ENCODE assay signal across 16 cellular contexts in genomic region chr7:66732439-66732838, GRCh38. TPM values are rescaled to one million over a fixed set of nuclear protein-coding genes. Genes with fewer than 3 reads are reported as not detected.
DNase-seq lines count a peak whose midpoint lies in the region; ATAC-seq, FAIRE-seq and TF ChIP-seq lines count a peak whose summit lies in the region.
"Had no signal": no experiment of that assay in that cellular context is flagged by ENCODE, and none has a peak within 500 bp of the region (broad histone marks: within the 10 kb centered on the region; RNA-seq: fewer than 3 reads in every experiment).

No MANE protein-coding gene starts in this region.

- H3K27ac ChIP-seq in pancreas: no peak overlapping the region
- H3K27ac ChIP-seq: body of pancreas, right lobe of liver, uterus had no signal

- no peaks in the 10 kb centered on the region for H3K27me3 ChIP-seq in pancreas
- H3K27me3 ChIP-seq: BE2C, body of pancreas, right lobe of liver, uterus had no signal

- peak overlapping the region in 3 of 5 experiments; percentile 9 to 42 (median 16) for H3K27ac Mint-ChIP-seq in brain
- no peak overlapping the region for H3K27ac Mint-ChIP-seq in activated CD4-positive, alpha-beta memory T cell treated with anti-CD3 and anti-CD28 coated beads, Interleukin-2, amount 10 ng/mL, durations not matched to agents 7 days and 5 days
- H3K27ac Mint-ChIP-seq: activated CD4-positive, alpha-beta T cell treated with anti-CD3 and anti-CD28 coated beads, Interleukin-2, amount 10 ng/mL, durations not matched to agents 24 days and 14 days; nephron; T-helper 2 cell treated with Interferon-gamma antibody and Interleukin-4, amounts not matched to agents 5 μg/mL and 100 μg/mL, for 36 hours had no signal

- peaks cover 68% of the 10 kb centered on the region for H3K36me3 Mint-ChIP-seq in brain
- H3K36me3 Mint-ChIP-seq in activated CD4-positive, alpha-beta memory T cell treated with anti-CD3 and anti-CD28 coated beads, Interleukin-2, amount 10 ng/mL, durations not matched to agents 7 days and 5 days (ENCODE audit: low read depth): peaks cover 25% of the 10 kb centered on the region

- no peaks in the 10 kb centered on the region for H3K9me3 ChIP-seq in pancreas
- H3K9me3 ChIP-seq: BE2C had no signal

- H3K4me1 ChIP-seq in pancreas: no peaks in the 10 kb centered on the region
- H3K4me1 ChIP-seq: BE2C, right lobe of liver, uterus had no signal

- POLR2A ChIA-PET in activated CD4-positive, alpha-beta memory T cell treated with anti-CD3 and anti-CD28 coated beads, Interleukin-2, amount 10 ng/mL, durations not matched to agents 7 days and 5 days (lab: Charles Lee): interaction anchor here (1.4 kb wide), 1 partner anchor 8 kb away, joined by 8 read pairs; the partner anchor contains the start of gene RABGEF1

- peaks cover 15% of the 10 kb centered on the region for H3K4me1 Mint-ChIP-seq in brain
- peaks cover 9% of the 10 kb centered on the region for H3K4me1 Mint-ChIP-seq in activated CD4-positive, alpha-beta memory T cell treated with anti-CD3 and anti-CD28 coated beads, Interleukin-2, amount 10 ng/mL, durations not matched to agents 7 days and 5 days

- no peaks in the 10 kb centered on the region for H3K36me3 ChIP-seq in pancreas
- H3K36me3 ChIP-seq: BE2C, right lobe of liver, uterus had no signal

- no peak overlapping the region for H3K4me3 ChIP-seq in pancreas
- H3K4me3 ChIP-seq: body of pancreas, right lobe of liver, uterus had no signal

- H3K4me3 Mint-ChIP-seq in brain: no peak overlapping the region
- no peak overlapping the region for H3K4me3 Mint-ChIP-seq in activated CD4-positive, alpha-beta memory T cell treated with anti-CD3 and anti-CD28 coated beads, Interleukin-2, amount 10 ng/mL, durations not matched to agents 7 days and 5 days
- H3K4me3 Mint-ChIP-seq: activated CD4-positive, alpha-beta T cell treated with anti-CD3 and anti-CD28 coated beads, Interleukin-2, amount 10 ng/mL, durations not matched to agents 24 days and 14 days; nephron; T-helper 2 cell treated with Interferon-gamma antibody and Interleukin-4, amounts not matched to agents 5 μg/mL and 100 μg/mL, for 36 hours had no signal

- intact Hi-C loops in pancreas (cut with DNase I): no loop called here

- TF ChIP-seq CTCF in GM12872 (IDR thresholded peaks at IDR 0.05; ENCODE audit: insufficient read depth, low read depth, low read length) (peak; percentile 10; the same call in 1 of the 3 replicates), brain (conservative IDR thresholded peaks at IDR 0.05) (no peak), pancreas (IDR thresholded peaks at IDR 0.05) (no peak)

- H3K27me3 Mint-ChIP-seq in brain: peaks cover 5% of the 10 kb centered on the region
- no peaks in the 10 kb centered on the region for H3K27me3 Mint-ChIP-seq in activated CD4-positive, alpha-beta memory T cell treated with anti-CD3 and anti-CD28 coated beads, Interleukin-2, amount 10 ng/mL, durations not matched to agents 7 days and 5 days
- H3K27me3 Mint-ChIP-seq: activated CD4-positive, alpha-beta T cell treated with anti-CD3 and anti-CD28 coated beads, Interleukin-2, amount 10 ng/mL, durations not matched to agents 24 days and 14 days had no signal

- 91 to 92% methylated on average over 9 of the region's 9 CpGs for WGBS in pancreas, 2 donors

- FAIRE-seq in pancreas (lab: Jason Lieb, UNC): no peak

- peaks cover 4 to 18% (median 10%) of the 10 kb centered on the region in 5 experiments for H3K9me3 Mint-ChIP-seq in brain
- H3K9me3 Mint-ChIP-seq in activated CD4-positive, alpha-beta memory T cell treated with anti-CD3 and anti-CD28 coated beads, Interleukin-2, amount 10 ng/mL, durations not matched to agents 7 days and 5 days: peaks cover 14% of the 10 kb centered on the region

- ATAC-seq in GM18909 (IDR thresholded peaks at IDR 0.05; ENCODE audit: poor library complexity, unreplicated experiment) (peak; percentile 67), HG02852 (IDR thresholded peaks at IDR 0.05; ENCODE audit: unreplicated experiment) (peak; percentile 77), pancreas (no peak), HG02571 (IDR thresholded peaks at IDR 0.05; ENCODE audit: unreplicated experiment) (no peak)
- ATAC-seq: body of pancreas had no signal

- CTCF ChIA-PET in activated CD4-positive, alpha-beta memory T cell treated with anti-CD3 and anti-CD28 coated beads, Interleukin-2, amount 10 ng/mL, durations not matched to agents 7 days and 5 days (lab: Charles Lee): no interaction called here

- no peak for DNase-seq in pancreas
- DNase-seq in stimulated activated naive CD4-positive, alpha-beta T cell (lab: John Stamatoyannopoulos, UW): no peak
- no peak for DNase-seq in activated CD4-positive, alpha-beta memory T cell treated with anti-CD3 and anti-CD28 coated beads, Interleukin-2, amount 10 ng/mL, durations not matched to agents 7 days and 5 days
- DNase-seq: activated CD4-positive, alpha-beta T cell treated with anti-CD3 and anti-CD28 coated beads, Interleukin-2, amount 10 ng/mL, durations not matched to agents 24 days and 14 days; NCI-H187; right lobe of liver; uterus had no signal

RNA-seq across cellular contexts. Expression of gene RABGEF1, which starts 8.1 kb away (rescaled TPM):
- 16.6 TPM for polyA plus RNA-seq in brain (ENCODE audit: insufficient read depth, low read depth, low replicate concordance)
- total RNA-seq in pancreas: 10 to 100 TPM; 12.8 to 17.6 (median 14.8) TPM
- 10 to 100 TPM in 1 of 2 donors, 1 to 10 TPM in 1; 7.9 to 11.1 TPM for polyA plus RNA-seq in pancreas
- 10 to 100 TPM; 22.1 to 24.2 TPM for total RNA-seq in activated CD4-positive, alpha-beta memory T cell treated with anti-CD3 and anti-CD28 coated beads, Interleukin-2, amount 10 ng/mL, durations not matched to agents 7 days and 5 days

Comparison
In these comparisons a context has a peak if more than half of its experiments do, and no peak if none do; other contexts are left out.
1. ATAC-seq: peak in GM18909 (single experiment) and HG02852 (single experiment); none in pancreas (0 of 4) and HG02571 (single experiment).